ENCODE assay signal across 14 cellular contexts in genomic region chr15:34620814-34621213, GRCh38.
"Had no signal": no experiment of that assay in that cellular context is flagged by ENCODE, and none has a peak within 500 bp of the region (broad histone marks: within the 10 kb centered on the region; RNA-seq: fewer than 3 reads in every experiment).

No MANE protein-coding gene starts in this region.

- FAIRE-seq: bronchial epithelial cell, keratinocyte had no signal

- H3K27ac ChIP-seq: left ventricle myocardium inferior had no signal

- ATAC-seq: natural killer cell treated with Interleukin-12 subunit alpha and Interleukin-12 subunit beta and Interleukin-15 and Interleukin-18, amount 100 ng/mL, for 72 hours; stimulated activated naive CD8-positive, alpha-beta T cell treated with anti-CD3 and anti-CD28 coated beads, Interleukin-15, Interleukin-2, amounts not matched to agents 100 U/mL and 50 U/mL, for 24 hours had no signal

- DNase-seq: activated CD4-positive, alpha-beta T cell treated with anti-CD3 and anti-CD28 coated beads, Interleukin-2, amount 50 U/mL, for 1 hour; activated CD4-positive, CD25-positive, alpha-beta regulatory T cell; activated CD8-positive, alpha-beta memory T cell treated with anti-CD3 and anti-CD28 coated beads for 24 hours; activated naive CD4-positive, alpha-beta T cell; aorta; hippocampal formation; left ventricle myocardium inferior; mesenchymal stem cell; posterior cingulate gyrus; stimulated activated naive CD8-positive, alpha-beta T cell treated with anti-CD3 and anti-CD28 coated beads, Interleukin-15, Interleukin-2, amounts not matched to agents 100 U/mL and 50 U/mL, for 24 hours; trophoblast cell had no signal

- H3K36me3 ChIP-seq: left ventricle myocardium inferior had no signal

- H3K4me3 ChIP-seq: left ventricle myocardium inferior had no signal

- H3K9me3 ChIP-seq: left ventricle myocardium inferior had no signal
